40 cellular contexts compared by ENCODE assay signal in the genomic region with DNA sequence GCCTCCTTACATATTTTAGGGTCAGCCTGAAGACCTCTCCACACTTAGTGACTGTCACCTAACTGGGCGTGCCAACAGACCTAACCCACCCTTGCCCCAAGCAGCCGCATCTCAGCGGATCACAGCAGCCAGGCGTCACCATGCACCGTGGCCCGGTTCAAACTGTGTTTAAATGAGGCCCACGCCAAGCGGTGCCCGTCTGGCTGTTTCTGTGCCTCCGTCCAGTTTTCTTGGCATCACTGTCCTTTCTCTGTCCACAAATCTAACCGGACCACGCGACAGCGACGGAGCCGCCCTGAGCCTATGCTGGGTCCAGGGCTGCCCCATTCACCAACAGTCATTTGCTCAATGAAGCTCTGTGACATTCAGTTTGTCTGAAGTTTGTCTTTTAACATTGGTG.
"Had no signal": no experiment of that assay in that cellular context is flagged by ENCODE, and none has a peak within 500 bp of the region (broad histone marks: within the 10 kb centered on the region; RNA-seq: fewer than 3 reads in every experiment).

No MANE protein-coding gene starts in this region.

- H3K4me1 Mint-ChIP-seq: activated naive CD4-positive, alpha-beta T cell treated with anti-CD3 and anti-CD28 coated beads, Interleukin-2, amount 10 ng/mL, durations not matched to agents 7 days and 5 days; activated naive CD4-positive, alpha-beta T cell treated with anti-CD3 and anti-CD28 coated beads, Interleukin-2, amount 50 U/mL, for 24 hours; activated naive CD8-positive, alpha-beta T cell treated with anti-CD3 and anti-CD28 coated beads for 36 hours; activated naive CD8-positive, alpha-beta T cell treated with anti-CD3 and anti-CD28 coated beads, Interleukin-2, amount 10 ng/mL, durations not matched to agents 7 days and 5 days; activated naive CD8-positive, alpha-beta T cell treated with anti-CD3 and anti-CD28 coated beads, Interleukin-2, amount 50 U/mL, for 24 hours; activated T-helper 17 cell treated with anti-CD3 and anti-CD28 coated beads, Interleukin-2, amount 50 U/mL, for 72 hours; central memory CD8-positive, alpha-beta T cell had no signal

- H3K4me1 ChIP-seq: adrenal gland, ascending aorta, body of pancreas, breast epithelium had no signal

- H3K36me3 ChIP-seq: adrenal gland, ascending aorta, brain microvascular endothelial cell, breast epithelium, cardiac muscle cell had no signal

- DNase-seq: activated effector memory CD4-positive, alpha-beta T cell treated with anti-CD3 and anti-CD28 coated beads, Interleukin-2, amount 50 U/mL, for 16 hours; activated effector memory CD4-positive, alpha-beta T cell treated with Interleukin-2 at 50 U/mL for 16 hours; activated gamma-delta T cell; activated gamma-delta T cell treated with Interleukin-2 at 50 U/mL for 16 hours; activated naive CD4-positive, alpha-beta T cell; activated naive CD4-positive, alpha-beta T cell treated with anti-CD3 and anti-CD28 coated beads for 36 hours; activated naive CD4-positive, alpha-beta T cell treated with anti-CD3 and anti-CD28 coated beads, Interleukin-2, amount 10 ng/mL, durations not matched to agents 7 days and 5 days; activated naive CD4-positive, alpha-beta T cell treated with anti-CD3 and anti-CD28 coated beads, Interleukin-2, amount 50 U/mL, for 16 hours; activated naive CD4-positive, alpha-beta T cell treated with Interleukin-2 at 50 U/mL for 16 hours; activated naive CD8-positive, alpha-beta T cell treated with anti-CD3 and anti-CD28 coated beads for 36 hours; activated naive CD8-positive, alpha-beta T cell treated with anti-CD3 and anti-CD28 coated beads, Interleukin-2, amount 10 ng/mL, durations not matched to agents 7 days and 5 days; activated naive CD8-positive, alpha-beta T cell treated with anti-CD3 and anti-CD28 coated beads, Interleukin-2, amount 50 U/mL, for 24 hours; activated T-cell treated with anti-CD3 and anti-CD28 coated beads, Interleukin-2, amount 50 U/mL, for 1 hour; activated T-cell treated with anti-CD3 and anti-CD28 coated beads, Interleukin-2, amount 50 U/mL, for 24 hours; activated T-cell treated with anti-CD3 and anti-CD28 coated beads, Interleukin-2, amount 50 U/mL, for 4 hours; activated T-cell treated with anti-CD3 and anti-CD28 coated beads, Interleukin-2, amount 50 U/mL, for 48 hours; activated T-cell treated with anti-CD3 and anti-CD28 coated beads, Interleukin-2, amount 50 U/mL, for 72 hours; amniotic stem cell; amygdala; anterior cingulate cortex; aorta; body of pancreas; brain microvascular endothelial cell; caudate nucleus; central memory CD4-positive, alpha-beta T cell; cerebellar nuclear complex had no signal

- H3K4me3 Mint-ChIP-seq: activated naive CD4-positive, alpha-beta T cell treated with anti-CD3 and anti-CD28 coated beads for 36 hours; activated naive CD4-positive, alpha-beta T cell treated with anti-CD3 and anti-CD28 coated beads, Interleukin-2, amount 10 ng/mL, durations not matched to agents 7 days and 5 days; activated naive CD4-positive, alpha-beta T cell treated with anti-CD3 and anti-CD28 coated beads, Interleukin-2, amount 50 U/mL, for 24 hours; activated naive CD8-positive, alpha-beta T cell; activated naive CD8-positive, alpha-beta T cell treated with anti-CD3 and anti-CD28 coated beads for 36 hours; activated naive CD8-positive, alpha-beta T cell treated with anti-CD3 and anti-CD28 coated beads, Interleukin-2, amount 10 ng/mL, durations not matched to agents 7 days and 5 days; activated naive CD8-positive, alpha-beta T cell treated with anti-CD3 and anti-CD28 coated beads, Interleukin-2, amount 50 U/mL, for 24 hours; activated T-cell treated with anti-CD3 and anti-CD28 coated beads, Interleukin-2, amount 50 U/mL, for 24 hours; activated T-cell treated with anti-CD3 and anti-CD28 coated beads, Interleukin-2, amount 50 U/mL, for 4 hours; activated T-cell treated with anti-CD3 and anti-CD28 coated beads, Interleukin-2, amount 50 U/mL, for 72 hours; activated T-helper 1 cell treated with anti-CD3 and anti-CD28 coated beads, Interleukin-12 subunit alpha, Interleukin-12 subunit beta, Interleukin-2, Interleukin-4 antibody, amounts not matched to agents 30 ng/mL and 10 ng/mL and 1 ng/mL, durations not matched to agents 14 hours and 24 hours and 36 hours; activated T-helper 17 cell treated with anti-CD3 and anti-CD28 coated beads, Interleukin-2, amount 50 U/mL, for 72 hours; brain; central memory CD8-positive, alpha-beta T cell had no signal

- FAIRE-seq: astrocyte, bronchial epithelial cell had no signal

- H3K27ac Mint-ChIP-seq: activated naive CD4-positive, alpha-beta T cell treated with anti-CD3 and anti-CD28 coated beads for 36 hours; activated naive CD4-positive, alpha-beta T cell treated with anti-CD3 and anti-CD28 coated beads, Interleukin-2, amount 10 ng/mL, durations not matched to agents 7 days and 5 days; activated naive CD4-positive, alpha-beta T cell treated with anti-CD3 and anti-CD28 coated beads, Interleukin-2, amount 50 U/mL, for 24 hours; activated naive CD4-positive, alpha-beta T cell treated with anti-CD3 and anti-CD28 coated beads, Interleukin-2, amount 50 U/mL, for 72 hours; activated naive CD8-positive, alpha-beta T cell; activated naive CD8-positive, alpha-beta T cell treated with anti-CD3 and anti-CD28 coated beads for 36 hours; activated naive CD8-positive, alpha-beta T cell treated with anti-CD3 and anti-CD28 coated beads, Interleukin-2, amount 10 ng/mL, durations not matched to agents 7 days and 5 days; activated naive CD8-positive, alpha-beta T cell treated with anti-CD3 and anti-CD28 coated beads, Interleukin-2, amount 50 U/mL, for 24 hours; activated T-cell treated with anti-CD3 and anti-CD28 coated beads, Interleukin-2, amount 50 U/mL, for 24 hours; activated T-cell treated with anti-CD3 and anti-CD28 coated beads, Interleukin-2, amount 50 U/mL, for 72 hours; activated T-helper 1 cell treated with anti-CD3 and anti-CD28 coated beads, Interleukin-12 subunit alpha, Interleukin-12 subunit beta, Interleukin-2, Interleukin-4 antibody, amounts not matched to agents 30 ng/mL and 10 ng/mL and 1 ng/mL, durations not matched to agents 14 hours and 24 hours and 36 hours; activated T-helper 17 cell treated with anti-CD3 and anti-CD28 coated beads, Interleukin-2, amount 50 U/mL, for 72 hours; activated T-helper 2 cell treated with anti-CD3 and anti-CD28 coated beads, Interferon-gamma antibody, Interleukin-2, Interleukin-4, amounts not matched to agents 10 μg/mL and 5 μg/mL and 100 μg/mL, durations not matched to agents 14 hours and 24 hours and 36 hours; brain had no signal

- H3K9me3 Mint-ChIP-seq: activated naive CD4-positive, alpha-beta T cell treated with anti-CD3 and anti-CD28 coated beads for 36 hours; activated naive CD4-positive, alpha-beta T cell treated with anti-CD3 and anti-CD28 coated beads, Interleukin-2, amount 10 ng/mL, durations not matched to agents 7 days and 5 days; activated naive CD4-positive, alpha-beta T cell treated with anti-CD3 and anti-CD28 coated beads, Interleukin-2, amount 50 U/mL, for 24 hours; activated naive CD4-positive, alpha-beta T cell treated with anti-CD3 and anti-CD28 coated beads, Interleukin-2, amount 50 U/mL, for 72 hours; activated naive CD8-positive, alpha-beta T cell treated with anti-CD3 and anti-CD28 coated beads for 36 hours; activated naive CD8-positive, alpha-beta T cell treated with anti-CD3 and anti-CD28 coated beads, Interleukin-2, amount 10 ng/mL, durations not matched to agents 7 days and 5 days; activated naive CD8-positive, alpha-beta T cell treated with anti-CD3 and anti-CD28 coated beads, Interleukin-2, amount 50 U/mL, for 24 hours; activated T-cell treated with anti-CD3 and anti-CD28 coated beads, Interleukin-2, amount 50 U/mL, for 24 hours; activated T-cell treated with anti-CD3 and anti-CD28 coated beads, Interleukin-2, amount 50 U/mL, for 4 hours; activated T-cell treated with anti-CD3 and anti-CD28 coated beads, Interleukin-2, amount 50 U/mL, for 72 hours; activated T-helper 1 cell treated with anti-CD3 and anti-CD28 coated beads, Interleukin-12 subunit alpha, Interleukin-12 subunit beta, Interleukin-2, Interleukin-4 antibody, amounts not matched to agents 30 ng/mL and 10 ng/mL and 1 ng/mL, durations not matched to agents 14 hours and 24 hours and 36 hours; activated T-helper 17 cell treated with anti-CD3 and anti-CD28 coated beads, Interleukin-2, amount 50 U/mL, for 72 hours; activated T-helper 2 cell treated with anti-CD3 and anti-CD28 coated beads, Interferon-gamma antibody, Interleukin-2, Interleukin-4, amounts not matched to agents 10 μg/mL and 5 μg/mL and 100 μg/mL, durations not matched to agents 14 hours and 24 hours and 36 hours; central memory CD8-positive, alpha-beta T cell had no signal

- H3K27ac ChIP-seq: adrenal gland, ascending aorta, body of pancreas, brain microvascular endothelial cell, breast epithelium, cardiac muscle cell had no signal

- ATAC-seq: activated naive CD4-positive, alpha-beta T cell treated with anti-CD3 and anti-CD28 coated beads, Interleukin-2, amount 50 U/mL, for 72 hours; activated naive CD8-positive, alpha-beta T cell treated with anti-CD3 and anti-CD28 coated beads, Interleukin-2, amount 50 U/mL, for 24 hours; activated T-cell treated with anti-CD3 and anti-CD28 coated beads, Interleukin-2, amount 50 U/mL, for 4 hours; activated T-cell treated with anti-CD3 and anti-CD28 coated beads, Interleukin-2, amount 50 U/mL, for 72 hours; activated T-helper 17 cell treated with anti-CD3 and anti-CD28 coated beads, Interleukin-2, amount 50 U/mL, for 72 hours; body of pancreas had no signal

- H3K4me3 ChIP-seq: adrenal gland, ascending aorta, body of pancreas, breast epithelium, cardiac muscle cell had no signal

- H3K36me3 Mint-ChIP-seq: activated naive CD4-positive, alpha-beta T cell treated with anti-CD3 and anti-CD28 coated beads, Interleukin-2, amount 10 ng/mL, durations not matched to agents 7 days and 5 days; activated naive CD4-positive, alpha-beta T cell treated with anti-CD3 and anti-CD28 coated beads, Interleukin-2, amount 50 U/mL, for 24 hours; activated naive CD4-positive, alpha-beta T cell treated with anti-CD3 and anti-CD28 coated beads, Interleukin-2, amount 50 U/mL, for 72 hours; activated naive CD8-positive, alpha-beta T cell; activated naive CD8-positive, alpha-beta T cell treated with anti-CD3 and anti-CD28 coated beads for 36 hours; activated naive CD8-positive, alpha-beta T cell treated with anti-CD3 and anti-CD28 coated beads, Interleukin-2, amount 10 ng/mL, durations not matched to agents 7 days and 5 days; brain had no signal

- H3K27me3 ChIP-seq: adrenal gland, ascending aorta, body of pancreas, brain microvascular endothelial cell, breast epithelium, cardiac muscle cell had no signal

- H3K9me3 ChIP-seq: adrenal gland, ascending aorta, body of pancreas, breast epithelium had no signal

- H3K27me3 Mint-ChIP-seq: activated naive CD8-positive, alpha-beta T cell treated with anti-CD3 and anti-CD28 coated beads, Interleukin-2, amount 10 ng/mL, durations not matched to agents 7 days and 5 days had no signal
